Comparison of ENCODE assay signal across 15 cellular contexts in the genomic region with DNA sequence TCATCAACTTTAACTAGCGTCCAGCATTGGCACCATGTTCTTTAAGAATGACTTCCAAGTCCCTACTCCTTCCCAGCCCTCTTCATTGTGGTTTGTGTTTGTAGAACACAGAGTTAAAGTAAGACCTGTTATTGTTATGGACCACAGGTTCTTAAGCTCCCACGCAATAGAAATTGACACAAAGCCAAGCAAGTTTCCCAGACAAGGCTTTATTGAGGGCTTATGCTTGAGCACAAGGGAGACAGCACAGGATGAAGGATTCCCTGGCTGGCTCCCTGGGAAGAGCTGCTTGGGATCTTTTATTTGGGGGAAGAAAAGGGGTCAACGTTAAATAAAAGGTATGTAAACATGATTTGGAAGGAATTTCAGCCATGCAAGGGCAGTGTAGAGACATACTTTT. TPM values are rescaled to one million over a fixed set of nuclear protein-coding genes. Genes with fewer than 3 reads are reported as not detected.
DNase-seq lines count a peak whose midpoint lies in the region; ATAC-seq and TF ChIP-seq lines count a peak whose summit lies in the region.
"Had no signal": no experiment of that assay in that cellular context is flagged by ENCODE, and none has a peak within 500 bp of the region (broad histone marks: within the 10 kb centered on the region; RNA-seq: fewer than 3 reads in every experiment).

No MANE protein-coding gene starts in this region.

- no peak for DNase-seq in GM23338 (ENCODE audit: low spot score)
- DNase-seq in HAP-1 (ENCODE audit: low spot score in 2 of 2) = peak; percentile 44 to 60
- DNase-seq in esophagus muscularis mucosa (ENCODE audit: extremely low spot score) = peak; percentile 87
- DNase-seq in retinal pigment epithelial cell (ENCODE audit: low read depth) = peak; percentile 93
- no peak for DNase-seq in mucosa of gallbladder (ENCODE audit: low spot score)
- DNase-seq in neuronal stem cell (ENCODE audit: low spot score) = no peak
- DNase-seq: ACHN; CD4-positive, CD25-positive, alpha-beta regulatory T cell; DMS53; GF-D8 had no signal

- no peak overlapping the region for H3K23ac ChIP-seq in neuronal stem cell (ENCODE audit: low read depth, low read length, poor library complexity)

- no peak overlapping the region for H4K8ac ChIP-seq in neuronal stem cell (ENCODE audit: low read depth, low read length)

- H3K4me1 ChIP-seq in GM23338 (ENCODE audit: insufficient read depth) (peaks cover 44% of the 10 kb centered on the region), HAP-1 (peaks cover 15% of the 10 kb centered on the region), esophagus muscularis mucosa (no peaks in the 10 kb centered on the region), neuronal stem cell (ENCODE audit: control insufficient read depth in 2 of 2, insufficient read depth in 1 of 2, low read depth in 1 of 2, low read length in 2 of 2) (peaks cover 0 to 13% of the 10 kb centered on the region in 2 donors)

- TF ChIP-seq CTCF in GM23338 (conservative IDR thresholded peaks at IDR 0.05; ENCODE audit: low read depth in 2 of 2) = no peak
- TF ChIP-seq CTCF in esophagus muscularis mucosa (IDR thresholded peaks at IDR 0.05) = no peak
- TF ChIP-seq CTCF in retinal pigment epithelial cell (conservative IDR thresholded peaks at IDR 0.05; ENCODE audit: low read depth, low read length) = no peak

- H3K79me2 ChIP-seq in GM23338 (replicated peaks; ENCODE audit: insufficient read depth) = no peaks in the 10 kb centered on the region

- H3K4me3 ChIP-seq in GM23338 (no peak overlapping the region), HAP-1 (no peak overlapping the region), esophagus muscularis mucosa (no peak overlapping the region), retinal pigment epithelial cell (ENCODE audit: low read length) (no peak overlapping the region), neuronal stem cell (ENCODE audit: low read length in 2 of 2) (no peak overlapping the region)
- H3K4me3 ChIP-seq: BLaER1 treated with 17β-estradiol and CSF1 and Interleukin-3, amounts not matched to agents 10 nM and 100 nM had no signal

- WGBS in esophagus muscularis mucosa = 38% methylated on average over 3 of the region's 3 CpGs
- no CpG with 5 or more reads among the region's 3 CpGs for WGBS in neuronal stem cell (ENCODE audit: extremely low coverage in 2 of 2, insufficient read length in 2 of 2, insufficient replicate concordance in 1 of 2), 2 donors

- H3K9ac ChIP-seq in neuronal stem cell (ENCODE audit: low read depth, low read length, poor library complexity) = no peak overlapping the region
- H3K9ac ChIP-seq: BLaER1 treated with 17β-estradiol and CSF1 and Interleukin-3, amounts not matched to agents 10 nM and 100 nM had no signal

- H3K27me3 ChIP-seq in GM23338 (ENCODE audit: insufficient read depth) = no peaks in the 10 kb centered on the region
- H3K27me3 ChIP-seq in HAP-1 (ENCODE audit: low read depth) = no peaks in the 10 kb centered on the region
- H3K27me3 ChIP-seq in esophagus muscularis mucosa = peaks cover 0 to 12% (median 0%) of the 10 kb centered on the region in 4 donors
- peaks cover 0 to 14% (median 0%) of the 10 kb centered on the region in 3 experiments for H3K27me3 ChIP-seq in neuronal stem cell (ENCODE audit: control insufficient read depth in 3 of 3, insufficient read depth in 3 of 3, low read depth in 1 of 3, low read length in 3 of 3)
- H3K27me3 ChIP-seq: BLaER1 treated with 17β-estradiol and CSF1 and Interleukin-3, amounts not matched to agents 10 nM and 100 nM had no signal

- no peaks in the 10 kb centered on the region for H3K79me1 ChIP-seq in neuronal stem cell (ENCODE audit: low read depth, low read length)

- H3K27ac Mint-ChIP-seq in GM23338 = no peak overlapping the region

- intact Hi-C loops in esophagus muscularis mucosa (cut with DNase I) = no loop called here

- in situ Hi-C loops in HAP-1 (cut with MboI; ENCODE audit: low sequenced_read_pairs) = no loop called here

- H3F3A ChIP-seq in GM23338 (replicated peaks; ENCODE audit: low read depth) = no peaks in the 10 kb centered on the region; the same call in 1 of the 2 replicates

- no peak overlapping the region for H3K14ac ChIP-seq in neuronal stem cell (ENCODE audit: low read length)

- H3K9me3 Mint-ChIP-seq in GM23338 = no peaks in the 10 kb centered on the region
- H3K9me3 Mint-ChIP-seq: CD4-positive, CD25-positive, alpha-beta regulatory T cell had no signal

- H2BK5ac ChIP-seq in neuronal stem cell (ENCODE audit: low read length) = no peak overlapping the region

- H4K91ac ChIP-seq in neuronal stem cell (ENCODE audit: low read depth, low read length, poor library complexity) = no peak overlapping the region

- TF ChIP-seq POLR2A in esophagus muscularis mucosa (IDR thresholded peaks at IDR 0.05; ENCODE audit: low read depth) = no peak

- H3K4me3 Mint-ChIP-seq in GM23338 = no peak overlapping the region
- H3K4me3 Mint-ChIP-seq: CD4-positive, CD25-positive, alpha-beta regulatory T cell had no signal

- peaks cover 41% of the 10 kb centered on the region for H3K4me1 Mint-ChIP-seq in GM23338

- H3K27me3 Mint-ChIP-seq in GM23338 (ENCODE audit: insufficient read depth, low read depth, poor library complexity) = peaks cover 9% of the 10 kb centered on the region

- ATAC-seq in GM23338 (peak; percentile 76), HG03097 (IDR thresholded peaks at IDR 0.05; ENCODE audit: low FRiP score, unreplicated experiment) (no peak)
- ATAC-seq: HCT116 had no signal

- H3K4me2 ChIP-seq in GM23338 (no peak overlapping the region), neuronal stem cell (ENCODE audit: insufficient read depth, low read length, poor library complexity, severe bottlenecking) (no peak overlapping the region)
- H3K4me2 ChIP-seq: BLaER1 treated with 17β-estradiol and CSF1 and Interleukin-3, amounts not matched to agents 10 nM and 100 nM had no signal

- H2BK15ac ChIP-seq in neuronal stem cell (ENCODE audit: low read length) = no peak overlapping the region

- no peak overlapping the region for H3K18ac ChIP-seq in neuronal stem cell (ENCODE audit: low read length)

- no peak overlapping the region for H2BK120ac ChIP-seq in neuronal stem cell (ENCODE audit: low read depth, low read length)

- H3K9me3 ChIP-seq in HAP-1 (no peaks in the 10 kb centered on the region), esophagus muscularis mucosa (no peaks in the 10 kb centered on the region), neuronal stem cell (replicated peaks in 1 of 2; ENCODE audit: control insufficient read depth in 2 of 2, insufficient read depth in 1 of 2, low read depth in 1 of 2, low read length in 2 of 2) (no peaks in the 10 kb centered on the region)
- H3K9me3 ChIP-seq: BLaER1 treated with 17β-estradiol and CSF1 and Interleukin-3, amounts not matched to agents 10 nM and 100 nM had no signal

- no peaks in the 10 kb centered on the region for H3K36me3 Mint-ChIP-seq in GM23338 (ENCODE audit: low read depth)

- no peak for TF ChIP-seq EP300 in esophagus muscularis mucosa (IDR thresholded peaks at IDR 0.05)

- H3K4ac ChIP-seq in neuronal stem cell (ENCODE audit: low read length) = no peak overlapping the region

- H2AFZ ChIP-seq in GM23338 (no peak overlapping the region; the same call in 1 of the 2 replicates), neuronal stem cell (ENCODE audit: low read length) (no peak overlapping the region)

- H2BK12ac ChIP-seq in neuronal stem cell (ENCODE audit: low read length) = no peak overlapping the region

- H3K27ac ChIP-seq in GM23338 (ENCODE audit: low read depth) (no peak overlapping the region), esophagus muscularis mucosa (replicated peaks in 1 of 4) (no peak overlapping the region), neuronal stem cell (replicated peaks; ENCODE audit: low read length) (no peak overlapping the region)
- H3K27ac ChIP-seq: BLaER1 treated with 17β-estradiol and CSF1 and Interleukin-3, amounts not matched to agents 10 nM and 100 nM; HL-60 had no signal

- H3K9me2 ChIP-seq in GM23338 (ENCODE audit: insufficient read depth) = no peaks in the 10 kb centered on the region

- H3K36me3 ChIP-seq in GM23338 (ENCODE audit: insufficient read depth) (no peaks in the 10 kb centered on the region), HAP-1 (replicated peaks) (no peaks in the 10 kb centered on the region), esophagus muscularis mucosa (no peaks in the 10 kb centered on the region), neuronal stem cell (replicated peaks in 1 of 2; ENCODE audit: control insufficient read depth in 2 of 2, insufficient read depth in 2 of 2, low read length in 2 of 2) (no peaks in the 10 kb centered on the region)
- H3K36me3 ChIP-seq: BLaER1 treated with 17β-estradiol and CSF1 and Interleukin-3, amounts not matched to agents 10 nM and 100 nM had no signal

- no peak overlapping the region for H2AK5ac ChIP-seq in neuronal stem cell (ENCODE audit: low read depth, low read length)

- H4K20me1 ChIP-seq in GM23338 (replicated peaks; ENCODE audit: insufficient read depth) = no peaks in the 10 kb centered on the region
- H4K20me1 ChIP-seq: BLaER1 treated with 17β-estradiol and CSF1 and Interleukin-3, amounts not matched to agents 10 nM and 100 nM had no signal

TF ChIP-seq in GM23338, 12 proteins besides CTCF, POLR2A, EP300 and RAD21 (continues in another document):
- TF ChIP-seq CREB1 (CRISPR knock-in tag; IDR thresholded peaks at IDR 0.05; ENCODE audit: low read depth) (no peak), ETS1 (IDR thresholded peaks at IDR 0.05) (no peak), EZH2phosphoT487 (IDR thresholded peaks at IDR 0.05; ENCODE audit: unreplicated experiment) (no peak), NANOG (IDR thresholded peaks at IDR 0.05; ENCODE audit: borderline replicate concordance) (no peak), POLR2AphosphoS5 (IDR thresholded peaks at IDR 0.05; ENCODE audit: low read depth) (no peak)

RNA-seq across cellular contexts. Expression of gene PRKCQ, which starts 44.3 kb away (rescaled TPM):
- total RNA-seq in GM23338 (2014; rRNA removed; shearing (Covaris generic)) = 27.5 and 28.5 TPM in 2 replicates
- polyA plus RNA-seq in GM23338 (2016; fragmentation: Nextera tagmentation; extraction: Ambion mirVana) = 10.8 and 12.6 TPM in 2 replicates
- total RNA-seq in esophagus muscularis mucosa (1 to 10 TPM; 4.6 to 9.4 (median 6.8) TPM), mucosa of gallbladder (1.4 TPM)
- polyA plus RNA-seq in neuronal stem cell (2013, experiment 1 of 2) = 1.7 TPM
- polyA plus RNA-seq in neuronal stem cell (2013, experiment 2 of 2) = 1.8 TPM
- total RNA-seq: A172 had no signal

Comparison
In these comparisons a context has a peak if more than half of its experiments do, and no peak if none do; other contexts are left out.
1. DNase-seq: peak in HAP-1 (2 of 2), esophagus muscularis mucosa (single experiment) and retinal pigment epithelial cell (single experiment); none in GM23338 (single experiment), mucosa of gallbladder (single experiment) and neuronal stem cell (single experiment).